In the genomic region with DNA sequence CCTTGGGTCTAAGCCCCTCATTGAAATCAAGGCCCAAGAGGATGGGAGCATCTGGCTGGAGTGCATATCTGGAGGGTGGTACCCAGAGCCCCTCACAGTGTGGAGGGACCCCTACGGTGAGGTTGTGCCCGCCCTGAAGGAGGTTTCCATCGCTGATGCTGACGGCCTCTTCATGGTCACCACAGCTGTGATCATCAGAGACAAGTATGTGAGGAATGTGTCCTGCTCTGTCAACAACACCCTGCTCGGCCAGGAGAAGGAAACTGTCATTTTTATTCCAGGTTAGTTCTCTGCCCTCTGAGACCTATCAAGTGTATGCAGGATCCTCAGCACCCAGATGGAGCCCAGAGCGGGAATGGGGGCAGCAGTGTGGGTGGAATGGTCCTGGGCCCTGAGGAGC, we compare ENCODE assay signal across 1 cellular context.
TF ChIP-seq lines count a peak whose summit lies in the region.

No MANE protein-coding gene starts in this region.

TF ChIP-seq in WTC11, 78 proteins besides CTCF, POLR2A, EP300 and RAD21 (continued from another document):
- TF ChIP-seq ZNF281 (CRISPR knock-in tag; IDR thresholded peaks at IDR 0.05) = no peak
- TF ChIP-seq TEAD4 (CRISPR knock-in tag; IDR thresholded peaks at IDR 0.05) = no peak
- no peak for TF ChIP-seq NR3C1 (CRISPR knock-in tag; conservative IDR thresholded peaks at IDR 0.05; ENCODE audit: low read depth)
- TF ChIP-seq, protein P1, sequence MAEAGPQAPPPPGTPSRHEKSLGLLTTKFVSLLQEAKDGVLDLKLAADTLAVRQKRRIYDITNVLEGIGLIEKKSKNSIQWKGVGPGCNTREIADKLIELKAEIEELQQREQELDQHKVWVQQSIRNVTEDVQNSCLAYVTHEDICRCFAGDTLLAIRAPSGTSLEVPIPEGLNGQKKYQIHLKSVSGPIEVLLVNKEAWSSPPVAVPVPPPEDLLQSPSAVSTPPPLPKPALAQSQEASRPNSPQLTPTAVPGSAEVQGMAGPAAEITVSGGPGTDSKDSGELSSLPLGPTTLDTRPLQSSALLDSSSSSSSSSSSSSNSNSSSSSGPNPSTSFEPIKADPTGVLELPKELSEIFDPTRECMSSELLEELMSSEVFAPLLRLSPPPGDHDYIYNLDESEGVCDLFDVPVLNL (CRISPR knock-in tag; IDR thresholded peaks at IDR 0.05; ENCODE audit: borderline replicate concordance, low read depth) = no peak
- no peak for TF ChIP-seq ATF1 (CRISPR knock-in tag; IDR thresholded peaks at IDR 0.05)
- no peak for TF ChIP-seq NR2C2 (CRISPR knock-in tag; IDR thresholded peaks at IDR 0.05)
- TF ChIP-seq ZNF317 (CRISPR knock-in tag; IDR thresholded peaks at IDR 0.05; ENCODE audit: borderline replicate concordance, low read depth) = no peak
- no peak for TF ChIP-seq ESRRA (CRISPR knock-in tag; IDR thresholded peaks at IDR 0.05; ENCODE audit: borderline replicate concordance)
- TF ChIP-seq GTF2I (CRISPR knock-in tag; conservative IDR thresholded peaks at IDR 0.05) = no peak
- no peak for TF ChIP-seq ZNF138 (CRISPR knock-in tag; conservative IDR thresholded peaks at IDR 0.05)
- TF ChIP-seq JAZF1 (CRISPR knock-in tag; IDR thresholded peaks at IDR 0.05) = no peak
- no peak for TF ChIP-seq SMAD4 (CRISPR knock-in tag; IDR thresholded peaks at IDR 0.05)
- TF ChIP-seq, protein P2, sequence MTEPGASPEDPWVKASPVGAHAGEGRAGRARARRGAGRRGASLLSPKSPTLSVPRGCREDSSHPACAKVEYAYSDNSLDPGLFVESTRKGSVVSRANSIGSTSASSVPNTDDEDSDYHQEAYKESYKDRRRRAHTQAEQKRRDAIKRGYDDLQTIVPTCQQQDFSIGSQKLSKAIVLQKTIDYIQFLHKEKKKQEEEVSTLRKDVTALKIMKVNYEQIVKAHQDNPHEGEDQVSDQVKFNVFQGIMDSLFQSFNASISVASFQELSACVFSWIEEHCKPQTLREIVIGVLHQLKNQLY (CRISPR knock-in tag; IDR thresholded peaks at IDR 0.05) = no peak
